ENCODE assay signal across 21 cellular contexts in genomic region chr11:90449643-90450042, GRCh38.
"Had no signal": no experiment of that assay in that cellular context is flagged by ENCODE, and none has a peak within 500 bp of the region (broad histone marks: within the 10 kb centered on the region; RNA-seq: fewer than 3 reads in every experiment).

No MANE protein-coding gene starts in this region.

- ATAC-seq: left lobe of liver; mucosa of descending colon; natural killer cell treated with Interleukin-12 subunit alpha and Interleukin-12 subunit beta and Interleukin-15 and Interleukin-18, amount 100 ng/mL, for 72 hours; right lobe of liver; stimulated activated naive B cell treated with anti-CD40 and anti-IgM and Interleukin-4, amounts not matched to agents 10 μg/mL and 1 μg/mL and 100 μg/mL, for 72 hours; upper lobe of right lung had no signal

- H3K4me1 ChIP-seq: parathyroid adenoma, right lobe of liver, tibial nerve, upper lobe of right lung, uterus had no signal

- DNase-seq: dorsolateral prefrontal cortex; effector CD4-positive, alpha-beta T cell; hypothalamus; immature natural killer cell; islet precursor cell; mucosa of descending colon; naive B cell; right lobe of liver; small intestine; stimulated activated CD4-positive, alpha-beta T cell treated with anti-CD3 and anti-CD28 coated beads, Interleukin-15, amount 100 ng/mL, for 24 hours; stimulated activated CD4-positive, alpha-beta T cell treated with anti-CD3 and anti-CD28 coated beads, Interleukin-2, amount 100 ng/mL, for 48 hours; stimulated activated naive B cell treated with anti-CD40 and anti-IgM and Interleukin-4, amounts not matched to agents 10 μg/mL and 1 μg/mL and 100 μg/mL, for 72 hours; upper lobe of right lung; uterus had no signal

- H3K27me3 ChIP-seq: dorsolateral prefrontal cortex, neural progenitor cell, right lobe of liver, tibial nerve, upper lobe of right lung, uterus had no signal

- H3K9me3 ChIP-seq: mucosa of descending colon, right lobe of liver, thoracic aorta, tibial nerve, upper lobe of right lung, uterus had no signal

- H3K36me3 ChIP-seq: right lobe of liver, thoracic aorta, tibial nerve, upper lobe of right lung, uterus had no signal

- H3K4me3 ChIP-seq: dorsolateral prefrontal cortex, lung, mucosa of descending colon, neural progenitor cell, right lobe of liver, thoracic aorta, tibial nerve, upper lobe of right lung, uterus had no signal
